29 cellular contexts compared by ENCODE assay signal in the genomic region with DNA sequence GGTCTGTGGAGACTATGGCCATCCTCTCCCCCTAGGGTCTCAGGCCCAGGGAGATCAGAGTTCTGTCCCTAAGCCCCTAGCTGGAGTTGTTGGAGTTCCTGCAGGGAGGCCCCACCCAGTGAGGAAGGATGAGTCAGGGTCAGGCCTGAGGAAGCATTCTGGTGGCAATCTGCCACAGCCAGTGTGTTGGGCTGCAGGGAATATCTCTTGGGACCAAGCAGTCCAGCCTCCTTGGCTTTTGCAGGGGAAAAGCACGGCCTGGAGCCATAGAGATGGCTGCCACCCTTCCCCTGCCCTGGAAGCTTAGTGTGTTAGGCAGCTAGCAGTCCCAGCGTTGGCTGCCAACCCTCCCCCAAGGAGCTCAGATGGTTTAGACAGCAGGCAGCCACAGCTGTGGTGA.
A peak's percentile ranks its signal among the peaks of the same experiment; 100 is the strongest.
DNase-seq lines count a peak whose midpoint lies in the region; ATAC-seq, FAIRE-seq and TF ChIP-seq lines count a peak whose summit lies in the region.
"Had no signal": no experiment of that assay in that cellular context is flagged by ENCODE, and none has a peak within 500 bp of the region (broad histone marks: within the 10 kb centered on the region; RNA-seq: fewer than 3 reads in every experiment).

No MANE protein-coding gene starts in this region.

- no peak overlapping the region for H3K4me2 ChIP-seq in GM23338

- peak; percentile 72 for DNase-seq in ELR (ENCODE audit: low read depth)
- DNase-seq in M059J (ENCODE audit: low read depth), result peak; percentile 79
- DNase-seq in cardiac fibroblast (ENCODE audit: low read depth in 2 of 2), result peak; percentile 14 to 33
- DNase-seq in myocyte (ENCODE audit: low read depth), result peak; percentile 17
- no peak for DNase-seq in frontal cortex (ENCODE audit: low spot score in 2 of 2)
- no peak for DNase-seq in stimulated activated naive CD8-positive, alpha-beta T cell treated with anti-CD3 and anti-CD28 coated beads, Interleukin-15, amount 100 ng/mL, for 72 hours
- no peak for DNase-seq in GM23338 (ENCODE audit: low spot score)
- DNase-seq: activated CD4-positive, alpha-beta memory T cell treated with anti-CD3 and anti-CD28 coated beads, Interleukin-2, amount 10 ng/mL, durations not matched to agents 7 days and 5 days; activated CD4-positive, CD25-positive, alpha-beta regulatory T cell treated with anti-CD3 and anti-CD28 coated beads, Interleukin-2, amount 50 U/mL, for 72 hours; activated effector memory CD4-positive, alpha-beta T cell treated with anti-CD3 and anti-CD28 coated beads, Interleukin-2, amount 50 U/mL, for 16 hours; activated naive CD8-positive, alpha-beta T cell treated with anti-CD3 and anti-CD28 coated beads, Interleukin-2, amount 50 U/mL, for 24 hours; CD8-positive, alpha-beta memory T cell; H9; IMR-90; lower lobe of right lung; NCI-H1417; NCI-H2081 treated with DMSO at 0.1 percent for 48 hours; NCI-H345; NCI-H774; right lobe of liver; SHP77; stimulated activated CD4-positive, alpha-beta T cell treated with anti-CD3 and anti-CD28 coated beads, Interleukin-15, amount 100 ng/mL, for 24 hours; transverse colon had no signal

- no peak overlapping the region for H3K27ac ChIP-seq in GM23338 (ENCODE audit: low read depth)
- H3K27ac ChIP-seq: lower lobe of right lung, parathyroid adenoma, right lobe of liver, transverse colon had no signal

- H3K27me3 ChIP-seq in GM23338 (ENCODE audit: insufficient read depth), result no peaks in the 10 kb centered on the region
- H3K27me3 ChIP-seq: right lobe of liver, transverse colon had no signal

- H3K4me3 Mint-ChIP-seq in stimulated activated naive CD8-positive, alpha-beta T cell treated with anti-CD3 and anti-CD28 coated beads, Interleukin-15, amount 100 ng/mL, for 72 hours, result no peak overlapping the region
- H3K4me3 Mint-ChIP-seq in GM23338, result no peak overlapping the region
- H3K4me3 Mint-ChIP-seq: activated CD4-positive, alpha-beta memory T cell treated with anti-CD3 and anti-CD28 coated beads, Interleukin-2, amount 10 ng/mL, durations not matched to agents 7 days and 5 days; activated naive CD8-positive, alpha-beta T cell treated with anti-CD3 and anti-CD28 coated beads, Interleukin-2, amount 50 U/mL, for 24 hours; brain; CD8-positive, alpha-beta memory T cell; H9; stimulated activated naive CD8-positive, alpha-beta T cell treated with anti-CD3 and anti-CD28 coated beads, Interleukin-15, Interleukin-2, amounts not matched to agents 100 ng/mL and 50 ng/mL, for 24 hours had no signal

- no peaks in the 10 kb centered on the region for H3K36me3 ChIP-seq in GM23338 (ENCODE audit: insufficient read depth)
- H3K36me3 ChIP-seq: lower lobe of right lung, right lobe of liver, transverse colon had no signal

- no peak overlapping the region for H2AFZ ChIP-seq in GM23338
- H2AFZ ChIP-seq: parathyroid adenoma had no signal

- no peaks in the 10 kb centered on the region for H3K27me3 Mint-ChIP-seq in stimulated activated naive CD8-positive, alpha-beta T cell treated with anti-CD3 and anti-CD28 coated beads, Interleukin-15, amount 100 ng/mL, for 72 hours
- no peaks in the 10 kb centered on the region for H3K27me3 Mint-ChIP-seq in GM23338 (ENCODE audit: insufficient read depth, low read depth, poor library complexity)
- H3K27me3 Mint-ChIP-seq: activated CD4-positive, alpha-beta memory T cell treated with anti-CD3 and anti-CD28 coated beads, Interleukin-2, amount 10 ng/mL, durations not matched to agents 7 days and 5 days; brain; stimulated activated naive CD8-positive, alpha-beta T cell treated with anti-CD3 and anti-CD28 coated beads, Interleukin-15, Interleukin-2, amounts not matched to agents 100 ng/mL and 50 ng/mL, for 24 hours had no signal

- H3K9me3 Mint-ChIP-seq in stimulated activated naive CD8-positive, alpha-beta T cell treated with anti-CD3 and anti-CD28 coated beads, Interleukin-15, amount 100 ng/mL, for 72 hours, result no peaks in the 10 kb centered on the region
- H3K9me3 Mint-ChIP-seq in GM23338, result peaks cover 18% of the 10 kb centered on the region
- H3K9me3 Mint-ChIP-seq: activated CD4-positive, alpha-beta memory T cell treated with anti-CD3 and anti-CD28 coated beads, Interleukin-2, amount 10 ng/mL, durations not matched to agents 7 days and 5 days; activated naive CD8-positive, alpha-beta T cell treated with anti-CD3 and anti-CD28 coated beads, Interleukin-2, amount 50 U/mL, for 24 hours; stimulated activated naive CD8-positive, alpha-beta T cell treated with anti-CD3 and anti-CD28 coated beads, Interleukin-15, Interleukin-2, amounts not matched to agents 100 ng/mL and 50 ng/mL, for 24 hours had no signal

- no peaks in the 10 kb centered on the region for H4K20me1 ChIP-seq in GM23338 (replicated peaks; ENCODE audit: insufficient read depth)

- no peak overlapping the region for H3K27ac Mint-ChIP-seq in stimulated activated naive CD8-positive, alpha-beta T cell treated with anti-CD3 and anti-CD28 coated beads, Interleukin-15, amount 100 ng/mL, for 72 hours
- no peak overlapping the region for H3K27ac Mint-ChIP-seq in GM23338
- H3K27ac Mint-ChIP-seq: activated CD4-positive, alpha-beta memory T cell treated with anti-CD3 and anti-CD28 coated beads, Interleukin-2, amount 10 ng/mL, durations not matched to agents 7 days and 5 days; activated naive CD8-positive, alpha-beta T cell treated with anti-CD3 and anti-CD28 coated beads, Interleukin-2, amount 50 U/mL, for 24 hours; CD8-positive, alpha-beta memory T cell; H9; stimulated activated naive CD8-positive, alpha-beta T cell treated with anti-CD3 and anti-CD28 coated beads, Interleukin-15, Interleukin-2, amounts not matched to agents 100 ng/mL and 50 ng/mL, for 24 hours had no signal

- H3F3A ChIP-seq in GM23338 (replicated peaks; ENCODE audit: low read depth), result no peaks in the 10 kb centered on the region

- ATAC-seq in stimulated activated naive CD8-positive, alpha-beta T cell treated with anti-CD3 and anti-CD28 coated beads, Interleukin-15, amount 100 ng/mL, for 72 hours, result no peak
- ATAC-seq in GM21381 (IDR thresholded peaks at IDR 0.05; ENCODE audit: unreplicated experiment) (no peak), GM23338 (no peak)
- ATAC-seq: activated naive CD8-positive, alpha-beta T cell treated with anti-CD3 and anti-CD28 coated beads, Interleukin-2, amount 50 U/mL, for 24 hours; lower lobe of right lung; right lobe of liver had no signal

- H3K9me2 ChIP-seq in GM23338 (ENCODE audit: insufficient read depth), result no peaks in the 10 kb centered on the region

- no peak for FAIRE-seq in frontal cortex (lab: Jason Lieb, UNC)
- FAIRE-seq: G401.6, keratinocyte had no signal

- H3K4me1 ChIP-seq in GM23338 (ENCODE audit: insufficient read depth), result no peaks in the 10 kb centered on the region
- H3K4me1 ChIP-seq: lower lobe of right lung, parathyroid adenoma, right lobe of liver, transverse colon had no signal

- H3K4me1 Mint-ChIP-seq in stimulated activated naive CD8-positive, alpha-beta T cell treated with anti-CD3 and anti-CD28 coated beads, Interleukin-15, amount 100 ng/mL, for 72 hours, result no peaks in the 10 kb centered on the region
- no peaks in the 10 kb centered on the region for H3K4me1 Mint-ChIP-seq in GM23338
- H3K4me1 Mint-ChIP-seq: activated CD4-positive, alpha-beta memory T cell treated with anti-CD3 and anti-CD28 coated beads, Interleukin-2, amount 10 ng/mL, durations not matched to agents 7 days and 5 days; activated naive CD8-positive, alpha-beta T cell treated with anti-CD3 and anti-CD28 coated beads, Interleukin-2, amount 50 U/mL, for 24 hours; CD8-positive, alpha-beta memory T cell; H9 had no signal

- no peaks in the 10 kb centered on the region for H3K79me2 ChIP-seq in GM23338 (replicated peaks; ENCODE audit: insufficient read depth)
- H3K79me2 ChIP-seq: parathyroid adenoma had no signal

- TF ChIP-seq CTCF in cardiac fibroblast (IDR thresholded peaks at IDR 0.05; ENCODE audit: low read depth, low read length) (no peak), GM23338 (conservative IDR thresholded peaks at IDR 0.05; ENCODE audit: low read depth in 2 of 2) (no peak)

- peaks cover 3% of the 10 kb centered on the region; the same call in 1 of the 3 replicates for H3K36me3 Mint-ChIP-seq in GM23338 (ENCODE audit: low read depth)

- H3K4me3 ChIP-seq in cardiac fibroblast (replicated peaks in 1 of 2; ENCODE audit: low read depth in 2 of 2, low read length in 2 of 2) (no peak overlapping the region), GM23338 (no peak overlapping the region)
- H3K4me3 ChIP-seq: lower lobe of right lung, right lobe of liver, transverse colon had no signal

TF ChIP-seq in GM23338, 12 proteins besides CTCF, POLR2A, EP300 and RAD21 (continues in another document):
- no peak for TF ChIP-seq ZNF331 (CRISPR knock-in tag; IDR thresholded peaks at IDR 0.05; ENCODE audit: low read depth)
- no peak for TF ChIP-seq NANOG (IDR thresholded peaks at IDR 0.05; ENCODE audit: borderline replicate concordance)
- TF ChIP-seq, protein P1, sequence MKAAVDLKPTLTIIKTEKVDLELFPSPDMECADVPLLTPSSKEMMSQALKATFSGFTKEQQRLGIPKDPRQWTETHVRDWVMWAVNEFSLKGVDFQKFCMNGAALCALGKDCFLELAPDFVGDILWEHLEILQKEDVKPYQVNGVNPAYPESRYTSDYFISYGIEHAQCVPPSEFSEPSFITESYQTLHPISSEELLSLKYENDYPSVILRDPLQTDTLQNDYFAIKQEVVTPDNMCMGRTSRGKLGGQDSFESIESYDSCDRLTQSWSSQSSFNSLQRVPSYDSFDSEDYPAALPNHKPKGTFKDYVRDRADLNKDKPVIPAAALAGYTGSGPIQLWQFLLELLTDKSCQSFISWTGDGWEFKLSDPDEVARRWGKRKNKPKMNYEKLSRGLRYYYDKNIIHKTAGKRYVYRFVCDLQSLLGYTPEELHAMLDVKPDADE (IDR thresholded peaks at IDR 0.05), result no peak
- no peak for TF ChIP-seq EZH2phosphoT487 (IDR thresholded peaks at IDR 0.05; ENCODE audit: unreplicated experiment)
- no peak for TF ChIP-seq EZH2 (IDR thresholded peaks at IDR 0.05; ENCODE audit: low read depth, unreplicated experiment)
- no peak for TF ChIP-seq STAT1 (IDR thresholded peaks at IDR 0.05; ENCODE audit: unreplicated experiment)
- TF ChIP-seq POLR2AphosphoS5 (IDR thresholded peaks at IDR 0.05; ENCODE audit: low read depth), result no peak
- TF ChIP-seq ZNF114 (CRISPR knock-in tag; IDR thresholded peaks at IDR 0.05), result no peak
- no peak for TF ChIP-seq JUNB (IDR thresholded peaks at IDR 0.05; ENCODE audit: unreplicated experiment)
- TF ChIP-seq CREB1 (CRISPR knock-in tag; IDR thresholded peaks at IDR 0.05; ENCODE audit: low read depth), result no peak

Comparison
In these comparisons a context has a peak if more than half of its experiments do, and no peak if none do; other contexts are left out.
1. DNase-seq: peak in ELR (single experiment), M059J (single experiment), cardiac fibroblast (2 of 2) and myocyte (single experiment); none in frontal cortex (0 of 2), stimulated activated naive CD8-positive, alpha-beta T cell treated with anti-CD3 and anti-CD28 coated beads, Interleukin-15, amount 100 ng/mL, for 72 hours (0 of 2) and GM23338 (single experiment).